ENCODE assay signal across 24 cellular contexts in genomic region chr21:35468991-35469390, GRCh38.
"Had no signal": no experiment of that assay in that cellular context is flagged by ENCODE, and none has a peak within 500 bp of the region (broad histone marks: within the 10 kb centered on the region; RNA-seq: fewer than 3 reads in every experiment).

No MANE protein-coding gene starts in this region.

- H3K4me1 Mint-ChIP-seq: activated B cell treated with CpG ODN at 0.5 μM for 24 hours; activated CD8-positive, alpha-beta memory T cell treated with anti-CD3 and anti-CD28 coated beads, Interleukin-2, amount 10 ng/mL, durations not matched to agents 7 days and 5 days; activated naive CD4-positive, alpha-beta T cell treated with anti-CD3 and anti-CD28 coated beads, Interleukin-2, amount 50 U/mL, for 24 hours; brain had no signal

- H3K27ac ChIP-seq: ascending aorta had no signal

- DNase-seq: activated B cell treated with CpG ODN at 0.5 μM for 24 hours; activated CD4-positive, alpha-beta T cell treated with anti-CD3 and anti-CD28 coated beads for 1 hour; activated CD4-positive, alpha-beta T cell treated with anti-CD3 and anti-CD28 coated beads, Interleukin-2, amount 10 ng/mL, durations not matched to agents 24 days and 14 days; activated CD4-positive, alpha-beta T cell treated with anti-CD3 and anti-CD28 coated beads, Interleukin-2, amount 50 U/mL, for 48 hours; activated CD8-positive, alpha-beta memory T cell treated with anti-CD3 and anti-CD28 coated beads, Interleukin-2, amount 10 ng/mL, durations not matched to agents 7 days and 5 days; activated effector memory CD4-positive, alpha-beta T cell treated with Interleukin-2 at 50 U/mL for 16 hours; activated naive CD4-positive, alpha-beta T cell; activated T-cell treated with anti-CD3 and anti-CD28 coated beads, Interleukin-2, amount 50 U/mL, for 24 hours; amniotic stem cell; Kasumi-1; NCI-H1105 treated with DMSO at 0.1 percent for 48 hours; NCI-H146; NCI-H187 treated with DMSO at 0.1 percent for 48 hours; NCI-H2081 treated with DMSO at 0.1 percent for 48 hours; NCI-H446; NCI-H524; SIG-M5; T-cell; T-helper 2 cell; T1000 had no signal

- H3K27me3 Mint-ChIP-seq: activated CD4-positive, alpha-beta T cell treated with anti-CD3 and anti-CD28 coated beads, Interleukin-2, amount 10 ng/mL, durations not matched to agents 24 days and 14 days; activated naive CD4-positive, alpha-beta T cell treated with anti-CD3 and anti-CD28 coated beads, Interleukin-2, amount 50 U/mL, for 24 hours; brain had no signal

- H3K4me3 Mint-ChIP-seq: activated B cell treated with CpG ODN at 0.5 μM for 24 hours; activated CD4-positive, alpha-beta T cell treated with anti-CD3 and anti-CD28 coated beads, Interleukin-2, amount 10 ng/mL, durations not matched to agents 24 days and 14 days; activated CD8-positive, alpha-beta memory T cell treated with anti-CD3 and anti-CD28 coated beads, Interleukin-2, amount 10 ng/mL, durations not matched to agents 7 days and 5 days; activated naive CD4-positive, alpha-beta T cell treated with anti-CD3 and anti-CD28 coated beads, Interleukin-2, amount 50 U/mL, for 24 hours; activated T-cell treated with anti-CD3 and anti-CD28 coated beads, Interleukin-2, amount 50 U/mL, for 24 hours; activated T-helper 1 cell treated with anti-CD3 and anti-CD28 coated beads, Interleukin-12 subunit alpha, Interleukin-12 subunit beta, Interleukin-2, Interleukin-4 antibody, amounts not matched to agents 30 ng/mL and 10 ng/mL and 1 ng/mL, durations not matched to agents 14 hours and 24 hours and 36 hours; brain; T-cell had no signal

- H3K27me3 ChIP-seq: ascending aorta had no signal

- H3K4me3 ChIP-seq: ascending aorta had no signal

- H3K36me3 ChIP-seq: ascending aorta had no signal

- H3K36me3 Mint-ChIP-seq: activated CD8-positive, alpha-beta memory T cell treated with anti-CD3 and anti-CD28 coated beads, Interleukin-2, amount 10 ng/mL, durations not matched to agents 7 days and 5 days; brain; T-cell had no signal

- H3K27ac Mint-ChIP-seq: activated B cell treated with CpG ODN at 0.5 μM for 24 hours; activated CD4-positive, alpha-beta T cell treated with anti-CD3 and anti-CD28 coated beads, Interleukin-2, amount 10 ng/mL, durations not matched to agents 24 days and 14 days; activated CD8-positive, alpha-beta memory T cell treated with anti-CD3 and anti-CD28 coated beads, Interleukin-2, amount 10 ng/mL, durations not matched to agents 7 days and 5 days; activated naive CD4-positive, alpha-beta T cell treated with anti-CD3 and anti-CD28 coated beads, Interleukin-2, amount 50 U/mL, for 24 hours; activated T-cell treated with anti-CD3 and anti-CD28 coated beads, Interleukin-2, amount 50 U/mL, for 24 hours; activated T-helper 1 cell treated with anti-CD3 and anti-CD28 coated beads, Interleukin-12 subunit alpha, Interleukin-12 subunit beta, Interleukin-2, Interleukin-4 antibody, amounts not matched to agents 30 ng/mL and 10 ng/mL and 1 ng/mL, durations not matched to agents 14 hours and 24 hours and 36 hours; brain had no signal

- H3K9me3 ChIP-seq: ascending aorta had no signal

- H3K4me1 ChIP-seq: ascending aorta had no signal

- ATAC-seq: activated CD8-positive, alpha-beta memory T cell treated with anti-CD3 and anti-CD28 coated beads, Interleukin-2, amount 10 ng/mL, durations not matched to agents 7 days and 5 days; T-cell had no signal
